29 cellular contexts compared by ENCODE assay signal in genomic region chr9:126670270-126670669, GRCh38. TPM values are rescaled to one million over a fixed set of nuclear protein-coding genes. Genes with fewer than 3 reads are reported as not detected.
"Had no signal": no experiment of that assay in that cellular context is flagged by ENCODE, and none has a peak within 500 bp of the region (broad histone marks: within the 10 kb centered on the region; RNA-seq: fewer than 3 reads in every experiment).

No MANE protein-coding gene starts in this region.

- H3K4me1 ChIP-seq: right lobe of liver, upper lobe of right lung had no signal

- FAIRE-seq: islet of Langerhans, urothelium cell line had no signal

- H3K36me3 ChIP-seq: left ventricle myocardium inferior, neural progenitor cell, ovary, right atrium auricular region, right lobe of liver, suprapubic skin, thoracic aorta, tibial artery, upper lobe of right lung had no signal

- H3K4me3 ChIP-seq: left ventricle myocardium inferior, lung, ovary, right atrium auricular region, right lobe of liver, smooth muscle cell, suprapubic skin, thoracic aorta, tibial artery, upper lobe of right lung had no signal

- H3K4me2 ChIP-seq: smooth muscle cell had no signal

- H3K27ac ChIP-seq: left ventricle myocardium inferior, neural progenitor cell, ovary, right lobe of liver, suprapubic skin, thoracic aorta, tibial artery, upper lobe of right lung had no signal

- ATAC-seq: natural killer cell; right lobe of liver; stimulated activated memory B cell treated with anti-CD40 and anti-IgM and Interleukin-4, amounts not matched to agents 10 μg/mL and 1 μg/mL and 100 μg/mL, for 72 hours; upper lobe of right lung had no signal

- H3K9ac ChIP-seq: neural progenitor cell had no signal

- H2AFZ ChIP-seq: neural progenitor cell had no signal

- DNase-seq: hypothalamus; immature natural killer cell; left ventricle myocardium inferior; mesendoderm; naive B cell; natural killer cell; nephron progenitor cell; ovary; right lobe of liver; stimulated activated CD4-positive, alpha-beta T cell treated with anti-CD3 and anti-CD28 coated beads, Interleukin-1b, Interleukin-23, amount 100 ng/mL, for 48 hours; stimulated activated CD4-positive, alpha-beta T cell treated with anti-CD3 and anti-CD28 coated beads, Interleukin-2, amount 100 ng/mL, for 48 hours; stimulated activated CD4-positive, alpha-beta T cell treated with anti-CD3 and anti-CD28 coated beads, Interleukin-4, amount 100 ng/mL, for 4 hours; stimulated activated CD8-positive, alpha-beta memory T cell treated with anti-CD3 and anti-CD28 coated beads, Interleukin-4, amount 100 ng/mL, for 48 hours; stimulated activated naive CD4-positive, alpha-beta T cell treated with Interleukin-2 at 50 U/mL for 16 hours; tibial artery; trophoblast cell; upper lobe of right lung had no signal

- H3K27me3 ChIP-seq: ovary, right lobe of liver had no signal

- H3K9me3 ChIP-seq: left ventricle myocardium inferior, ovary, right atrium auricular region, right lobe of liver, suprapubic skin, thoracic aorta, tibial artery, upper lobe of right lung had no signal

RNA-seq across cellular contexts. Expression of gene LMX1B, which starts 56.5 kb away (rescaled TPM):
- total RNA-seq: mononuclear cell, natural killer cell, pulmonary artery endothelial cell, renal cortical epithelial cell, right lobe of liver, smooth muscle cell, thoracic aorta had no signal
- polyA plus RNA-seq: immature natural killer cell, smooth muscle cell had no signal
